ENCODE assay signal across 8 cellular contexts in genomic region chr1:243254233-243254926, GRCh38. TPM values are rescaled to one million over a fixed set of nuclear protein-coding genes. Genes with fewer than 3 reads are reported as not detected.
DNase-seq lines count a peak whose midpoint lies in the region; ATAC-seq and TF ChIP-seq lines count a peak whose summit lies in the region.

No MANE protein-coding gene starts in this region.

- peak; percentile 64 for DNase-seq in GM10266 (ENCODE audit: extremely low spot score)
- peak; percentile 80 for DNase-seq in NCI-H2171 treated with DMSO at 0.1 percent for 48 hours (lab: John Stamatoyannopoulos, UW)
- DNase-seq in activated CD4-positive, CD25-positive, alpha-beta regulatory T cell treated with anti-CD3 and anti-CD28 coated beads, Interleukin-2, amount 50 U/mL, for 16 hours (ENCODE audit: low read depth, low spot score) = peak; percentile 23
- peak; percentile 86 for DNase-seq in coronary artery (ENCODE audit: low spot score)
- DNase-seq in left lobe of liver (ENCODE audit: low spot score) = peak; percentile 77
- peak; percentile 51 for DNase-seq in stimulated activated CD4-positive, alpha-beta T cell treated with anti-CD3 and anti-CD28 coated beads, Interleukin-2, amount 100 ng/mL, for 4 hours (ENCODE audit: low read depth)
- DNase-seq in OCI-M2 (lab: John Stamatoyannopoulos, UW; ENCODE audit: unreplicated experiment) = no peak

- ATAC-seq in HG02840 (IDR thresholded peaks at IDR 0.05; ENCODE audit: low FRiP score, unreplicated experiment) (peak; percentile 12), left lobe of liver (peak; percentile 42)

- peak overlapping the region; percentile 98 to 99 for H3K27ac ChIP-seq in coronary artery

- H3K4me3 ChIP-seq in coronary artery = peak overlapping the region; percentile 86

- TF ChIP-seq CTCF in GM10266 (IDR thresholded peaks at IDR 0.05; ENCODE audit: control insufficient read depth, insufficient read depth, low read depth, missing control alignments) = no peak
- no peak for TF ChIP-seq CTCF in coronary artery (IDR thresholded peaks at IDR 0.05)

RNA-seq across cellular contexts. Expression of gene CEP170, which starts 0.7 kb away (rescaled TPM):
- total RNA-seq in left lobe of liver = 11.3 TPM

RNA-seq across cellular contexts. Expression of gene SDCCAG8, which starts 1.5 kb away (rescaled TPM):
- 15.2 TPM for total RNA-seq in left lobe of liver
